27 cellular contexts compared by ENCODE assay signal in genomic region chr9:123943671-123944070, GRCh38. TPM values are rescaled to one million over a fixed set of nuclear protein-coding genes. Genes with fewer than 3 reads are reported as not detected.
DNase-seq lines count a peak whose midpoint lies in the region; ATAC-seq, FAIRE-seq and TF ChIP-seq lines count a peak whose summit lies in the region.
"Had no signal": no experiment of that assay in that cellular context is flagged by ENCODE, and none has a peak within 500 bp of the region (broad histone marks: within the 10 kb centered on the region; RNA-seq: fewer than 3 reads in every experiment).

No MANE protein-coding gene starts in this region.

- H3K4me3 Mint-ChIP-seq in central memory CD8-positive, alpha-beta T cell: no peak overlapping the region
- H3K4me3 Mint-ChIP-seq: CD14-positive monocyte; CD4-positive, alpha-beta memory T cell; CD4-positive, CD25-positive, alpha-beta regulatory T cell; CD8-positive, alpha-beta memory T cell had no signal

- no peaks in the 10 kb centered on the region for H3K9me3 ChIP-seq in Karpas-422 (ENCODE audit: low read length)
- H3K9me3 ChIP-seq: BE2C, BLaER1 had no signal

- no peaks in the 10 kb centered on the region for H4K20me1 ChIP-seq in Karpas-422 (ENCODE audit: insufficient read depth, low read depth, low read length)
- H4K20me1 ChIP-seq: BLaER1 had no signal

- no peak overlapping the region for H3K4me3 ChIP-seq in Karpas-422 (ENCODE audit: low read length)
- H3K4me3 ChIP-seq: BLaER1, GM12878 had no signal

- peaks cover 6% of the 10 kb centered on the region for H3K9me3 Mint-ChIP-seq in central memory CD8-positive, alpha-beta T cell
- H3K9me3 Mint-ChIP-seq: CD8-positive, alpha-beta memory T cell had no signal

- no peaks in the 10 kb centered on the region for H3K27me3 ChIP-seq in Karpas-422 (ENCODE audit: low read length)
- H3K27me3 ChIP-seq: BE2C, BLaER1 had no signal

- no peak for TF ChIP-seq CTCF in VCaP (conservative IDR thresholded peaks at IDR 0.05)

- H3K36me3 Mint-ChIP-seq in central memory CD8-positive, alpha-beta T cell (ENCODE audit: insufficient read depth): no peaks in the 10 kb centered on the region
- H3K36me3 Mint-ChIP-seq: CD14-positive monocyte; CD4-positive, alpha-beta memory T cell; CD4-positive, CD25-positive, alpha-beta regulatory T cell; CD8-positive, alpha-beta memory T cell had no signal

- no peaks in the 10 kb centered on the region for H3K9me2 ChIP-seq in Karpas-422 (replicated peaks; ENCODE audit: insufficient read depth, low read length)

- FAIRE-seq in frontal cortex (lab: Jason Lieb, UNC): no peak
- FAIRE-seq: A204.1, GM12878, GM12892, GM18507 had no signal

- no peaks in the 10 kb centered on the region for H3K4me1 Mint-ChIP-seq in central memory CD8-positive, alpha-beta T cell
- H3K4me1 Mint-ChIP-seq: CD14-positive monocyte; CD4-positive, alpha-beta memory T cell; CD4-positive, CD25-positive, alpha-beta regulatory T cell; CD8-positive, alpha-beta memory T cell had no signal

- peak overlapping the region; percentile 61 for H3K27ac Mint-ChIP-seq in central memory CD8-positive, alpha-beta T cell (ENCODE audit: low read depth)
- H3K27ac Mint-ChIP-seq: CD4-positive, alpha-beta memory T cell; CD4-positive, CD25-positive, alpha-beta regulatory T cell; CD8-positive, alpha-beta memory T cell had no signal

- H2AFZ ChIP-seq in Karpas-422 (ENCODE audit: low read length): no peak overlapping the region

- peaks cover 18% of the 10 kb centered on the region for H3K27me3 Mint-ChIP-seq in central memory CD8-positive, alpha-beta T cell

- DNase-seq in Karpas-422: peak; percentile 16
- no peak for DNase-seq in central memory CD8-positive, alpha-beta T cell (ENCODE audit: low spot score in 2 of 2)
- no peak for DNase-seq in stimulated activated naive CD4-positive, alpha-beta T cell (lab: John Stamatoyannopoulos, UW)
- DNase-seq in frontal cortex (ENCODE audit: low spot score in 2 of 2): no peak
- no peak for DNase-seq in stimulated activated CD4-positive, alpha-beta T cell treated with anti-CD3 and anti-CD28 coated beads, Interleukin-15, amount 100 ng/mL, for 24 hours
- DNase-seq: 8988T; ACHN; BE2C; C1 segment of cervical spinal cord; CD4-positive, alpha-beta memory T cell; CD4-positive, CD25-positive, alpha-beta regulatory T cell; CD8-positive, alpha-beta memory T cell; COR-L47; DMS 273 treated with DMSO at 0.1 percent for 48 hours; DMS153; DMS53; DMS79; DND-41; EL; GDM1 had no signal

- H3K79me2 ChIP-seq in Karpas-422 (ENCODE audit: low read length): no peaks in the 10 kb centered on the region

- no peak overlapping the region for H3K27ac ChIP-seq in Karpas-422 (ENCODE audit: low read length)
- H3K27ac ChIP-seq in VCaP: peak overlapping the region; percentile 93
- H3K27ac ChIP-seq: BLaER1 had no signal

- ATAC-seq in central memory CD8-positive, alpha-beta T cell (replicated peaks; ENCODE audit: extremely low read depth, poor library complexity, severe bottlenecking): no peak
- ATAC-seq: GM12878 had no signal

- no peak overlapping the region for H3K9ac ChIP-seq in Karpas-422 (ENCODE audit: low read length)
- H3K9ac ChIP-seq: BLaER1 had no signal

- H3K36me3 ChIP-seq in Karpas-422 (ENCODE audit: insufficient read depth, low read length): no peaks in the 10 kb centered on the region
- H3K36me3 ChIP-seq: BE2C, BLaER1 had no signal

- H3K4me2 ChIP-seq in Karpas-422 (ENCODE audit: low read depth, low read length, poor library complexity, severe bottlenecking): no peak overlapping the region
- H3K4me2 ChIP-seq: BLaER1 had no signal

- H3K4me1 ChIP-seq in Karpas-422 (ENCODE audit: low read length): no peaks in the 10 kb centered on the region
- H3K4me1 ChIP-seq: BE2C, BLaER1 had no signal

RNA-seq across cellular contexts. Expression of gene DENND1A, which starts 13.7 kb away (rescaled TPM):
- total RNA-seq in Karpas-422 (2014; rRNA removed; shearing (Covaris generic); ENCODE audit: low replicate concordance): 13.0 and 50.1 TPM in 2 replicates
- total RNA-seq in frontal cortex: 17.9 TPM
